Comparison of ENCODE assay signal across 1 cellular context in genomic region chr2:10451819-10452218, GRCh38.
TF ChIP-seq lines count a peak whose summit lies in the region.

No MANE protein-coding gene starts in this region.

TF ChIP-seq in HepG2, 621 proteins besides CTCF, POLR2A, EP300 and RAD21 (continued from another document):
- peak; percentile 31; the same call in 1 of the 2 replicates for TF ChIP-seq ZNF318 (CRISPR knock-in tag; IDR thresholded peaks at IDR 0.05)
- no peak for TF ChIP-seq FLYWCH1 (CRISPR knock-in tag; IDR thresholded peaks at IDR 0.05)
- no peak for TF ChIP-seq HDAC1 (CRISPR knock-in tag; IDR thresholded peaks at IDR 0.05)
- TF ChIP-seq SRSF4 (IDR thresholded peaks at IDR 0.05; ENCODE audit: low read depth, low read length, poor library complexity, severe bottlenecking) = no peak
- no peak for TF ChIP-seq KLF6 (CRISPR knock-in tag; IDR thresholded peaks at IDR 0.05)
- 0 out of 2 replicates have a peak, but pooled peaks have one; percentile 67 for TF ChIP-seq BCL3 (CRISPR knock-in tag; IDR thresholded peaks at IDR 0.05)
- TF ChIP-seq ZNF883 (CRISPR knock-in tag; IDR thresholded peaks at IDR 0.05; ENCODE audit: not compliant biosample characterization) = peak; percentile 48
- TF ChIP-seq ZNF598 (CRISPR knock-in tag; IDR thresholded peaks at IDR 0.05; ENCODE audit: borderline replicate concordance) = 0 out of 2 replicates have a peak, but pooled peaks have one; percentile 31
- TF ChIP-seq PHF20 (CRISPR knock-in tag; IDR thresholded peaks at IDR 0.05) = no peak
- no peak for TF ChIP-seq NFE2L2 (IDR thresholded peaks at IDR 0.05; ENCODE audit: low read length)
